In the genomic region with DNA sequence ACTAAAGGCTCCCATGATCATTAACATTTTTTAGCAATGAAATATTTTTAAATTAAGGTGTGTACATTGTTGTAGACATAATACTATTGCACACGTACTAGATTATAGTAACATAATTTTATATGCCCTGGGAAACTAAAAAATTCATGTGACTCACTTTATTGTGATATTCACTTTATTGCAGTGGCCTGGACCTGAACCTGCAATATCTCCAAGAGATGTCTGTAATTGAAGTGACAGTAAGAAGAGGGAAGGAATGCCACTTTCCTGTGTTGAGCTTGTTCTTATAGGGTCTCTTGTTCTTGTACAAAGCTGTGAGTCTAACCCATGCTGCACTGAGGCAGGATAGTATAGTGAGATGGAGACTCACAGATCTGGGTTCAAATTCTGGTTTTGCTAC, we compare ENCODE assay signal across 24 cellular contexts.
"Had no signal": no experiment of that assay in that cellular context is flagged by ENCODE, and none has a peak within 500 bp of the region (broad histone marks: within the 10 kb centered on the region; RNA-seq: fewer than 3 reads in every experiment).

No MANE protein-coding gene starts in this region.

- H3K4me3 ChIP-seq: colonic mucosa, esophagus squamous epithelium, gastrocnemius medialis, heart left ventricle, hepatocyte, left lung, lower lobe of right lung had no signal

- ATAC-seq: effector memory CD8-positive, alpha-beta T cell; esophagus mucosa; gastrocnemius medialis; heart left ventricle; left lung; left ventricle myocardium superior; lower lobe of right lung; naive thymus-derived CD4-positive, alpha-beta T cell had no signal

- H3K4me1 ChIP-seq: colonic mucosa, left lung, lower lobe of right lung had no signal

- H3K27ac ChIP-seq: colonic mucosa, epithelial cell of prostate, esophagus squamous epithelium, gastrocnemius medialis, heart left ventricle, hepatocyte, left lung, lower lobe of right lung had no signal

- DNase-seq: colonic mucosa; cortex of kidney; effector CD8-positive, alpha-beta T cell; effector memory CD8-positive, alpha-beta T cell; endodermal cell; erythroblast; esophagus squamous epithelium; foreskin fibroblast; foreskin melanocyte; gastrocnemius medialis; heart left ventricle; hypothalamus; immature natural killer cell; islet precursor cell; kidney; kidney glomerular epithelial cell; left lung; left ventricle myocardium superior; lower lobe of right lung; mesenchymal stem cell; naive thymus-derived CD4-positive, alpha-beta T cell had no signal

- H3K36me3 ChIP-seq: colonic mucosa, esophagus squamous epithelium, gastrocnemius medialis, heart left ventricle, left lung, lower lobe of right lung had no signal

- H3K27me3 ChIP-seq: colonic mucosa, esophagus squamous epithelium, gastrocnemius medialis, heart left ventricle, hepatocyte, left lung had no signal

- H3K9me3 ChIP-seq: colonic mucosa, esophagus squamous epithelium, gastrocnemius medialis, heart left ventricle, left lung, lower lobe of right lung had no signal
